In genomic region chr2:207333599-207334308, GRCh38 we compare ENCODE assay signal across 8 cellular contexts.
DNase-seq lines count a peak whose midpoint lies in the region; ATAC-seq, FAIRE-seq and TF ChIP-seq lines count a peak whose summit lies in the region.

No MANE protein-coding gene starts in this region.

- peak overlapping the region; percentile 21 for H3K56ac ChIP-seq in H1 (replicated peaks; ENCODE audit: insufficient read length, low read depth, low read length)

- no peak overlapping the region for H3K4ac ChIP-seq in H1 (replicated peaks; ENCODE audit: insufficient read length, low read depth, low read length)

- H3K4me2 ChIP-seq in PC-9 (peak overlapping the region; percentile 78), H1 (ENCODE audit: insufficient read depth in 1 of 2, low read depth in 2 of 2, low read length in 2 of 2) (peak overlapping the region; percentile 58 to 63), neural progenitor cell (peak overlapping the region; percentile 75)

- H3K14ac ChIP-seq in H1 (ENCODE audit: insufficient read length), result no peak overlapping the region

- H3K23ac ChIP-seq in H1 (ENCODE audit: insufficient read length), result no peak overlapping the region

- ATAC-seq in GM19455 (IDR thresholded peaks at IDR 0.05; ENCODE audit: unreplicated experiment) (no peak), HG02885 (IDR thresholded peaks at IDR 0.05; ENCODE audit: poor library complexity, unreplicated experiment) (no peak)

- H3K23me2 ChIP-seq in H1 (ENCODE audit: low read depth, low read length), result no peaks in the 10 kb centered on the region

- 0 out of 2 replicates have a peak overlapping the region, but pooled peaks have one; percentile 24 for H2AK5ac ChIP-seq in H1 (ENCODE audit: low read depth, low read length)

- no peaks in the 10 kb centered on the region for H3K79me1 ChIP-seq in H1 (ENCODE audit: low read depth, low read length)

- peak overlapping the region; percentile 79; the same call in 1 of the 2 replicates for H2AFZ ChIP-seq in PC-9
- H2AFZ ChIP-seq in H1 (ENCODE audit: low read length), result 0 out of 2 replicates have a peak overlapping the region, but pooled peaks have one; percentile 15
- no peak overlapping the region for H2AFZ ChIP-seq in neural progenitor cell (replicated peaks)

- peak overlapping the region; percentile 18 for H4K5ac ChIP-seq in H1 (ENCODE audit: insufficient read length, low read depth, low read length)

- no TSS peak for BruUV-seq in PC-9 (replicated peaks; lab: Mats Ljungman, UMichigan)

- no peaks in the 10 kb centered on the region for H3K9me2 ChIP-seq in PC-9 (ENCODE audit: insufficient read depth)

- CTCF ChIA-PET in PC-9 (lab: Charles Lee), result no interaction called here
- CTCF ChIA-PET in H1 (lab: Charles Lee; ENCODE audit: partially characterized antibody), result interaction anchor here (0.8 to 1.6 kb wide), 7 partner anchors 10 to 259 kb away, joined by 3 to 4 read pairs (median 3); no protein-coding TSS in a partner anchor

- TF ChIP-seq CTCF in PC-9 (conservative IDR thresholded peaks at IDR 0.05) (no peak), H1 (IDR thresholded peaks at IDR 0.05; ENCODE audit: control extremely low read depth in 1 of 3, insufficient read depth in 1 of 3, low read depth in 1 of 3, low read length in 3 of 3) (no peak), neural progenitor cell (IDR thresholded peaks at IDR 0.05) (no peak)

- peaks cover 25% of the 10 kb centered on the region for H3F3A ChIP-seq in PC-9 (ENCODE audit: insufficient read depth, low read depth)
- H3F3A ChIP-seq in neural progenitor cell (ENCODE audit: low read depth), result peaks cover 7% of the 10 kb centered on the region

- peak overlapping the region; percentile 91 for H3K27ac ChIP-seq in PC-9
- H3K27ac ChIP-seq in H1 (ENCODE audit: low read depth, low read length), result peak overlapping the region; percentile 77
- no peak overlapping the region for H3K27ac ChIP-seq in neural progenitor cell

- H3K27ac Mint-ChIP-seq in neural progenitor cell, result peak overlapping the region; percentile 96

- H3K4me1 ChIP-seq in PC-9 (replicated peaks; ENCODE audit: insufficient read depth) (peaks cover 38% of the 10 kb centered on the region), H1 (replicated peaks in 1 of 4; ENCODE audit: control insufficient read depth in 3 of 4, insufficient read depth in 4 of 4, low read length in 3 of 4) (peaks cover 4 to 20% (median 17%) of the 10 kb centered on the region in 4 experiments; a peak in 6 of 7 replicates), neural progenitor cell (peaks cover 15% of the 10 kb centered on the region)

- H3K27me3 ChIP-seq in PC-9 (ENCODE audit: insufficient read depth, low read depth), result no peaks in the 10 kb centered on the region
- no peaks in the 10 kb centered on the region for H3K27me3 ChIP-seq in H1 (replicated peaks in 1 of 4; ENCODE audit: control insufficient read depth in 3 of 4, extremely low read depth in 1 of 4, insufficient read depth in 3 of 4, low read length in 3 of 4)
- H3K27me3 ChIP-seq in neural progenitor cell, result peaks cover 14% of the 10 kb centered on the region

- no peaks in the 10 kb centered on the region for H3K36me3 Mint-ChIP-seq in neural progenitor cell

- H3K4me3 ChIP-seq in PC-9 (peak overlapping the region; percentile 48; the same call in 1 of the 2 replicates), H1 (ENCODE audit: extremely low read depth in 1 of 4, insufficient read depth in 2 of 4, low read depth in 3 of 4, low read length in 4 of 4) (peak overlapping the region in 1 of 4 experiments; percentile 49; a peak in 2 of 8 replicates), neural progenitor cell (peak overlapping the region; percentile 33)

- H3K4me3 Mint-ChIP-seq in neural progenitor cell, result peak overlapping the region; percentile 25

- peaks cover 57% of the 10 kb centered on the region for H3K4me1 Mint-ChIP-seq in neural progenitor cell

- H3K9ac ChIP-seq in H1 (replicated peaks in 1 of 4; ENCODE audit: extremely low read depth in 1 of 4, low read depth in 3 of 4, low read length in 3 of 4), result peak overlapping the region in 1 of 4 experiments; percentile 39; a peak in 2 of 7 replicates
- H3K9ac ChIP-seq in neural progenitor cell, result no peak overlapping the region

- peak overlapping the region; percentile 91 for H2BK5ac ChIP-seq in H1 (ENCODE audit: low read depth, low read length)

- 68% methylated on average over 6 of the region's 6 CpGs; no CpG with 5 or more reads in 1 of the 2 experiments for WGBS in H1 (ENCODE audit: extremely low coverage in 1 of 2, insufficient coverage in 1 of 2, insufficient read length in 1 of 2, insufficient replicate concordance in 2 of 2, low coverage in 1 of 2, low lambda C conversion rate in 2 of 2, missing lambda C conversion rate in 1 of 2), 2 experiments

- H2BK15ac ChIP-seq in H1 (ENCODE audit: low read length), result no peak overlapping the region

- peaks cover 2% of the 10 kb centered on the region for H3K9me3 Mint-ChIP-seq in neural progenitor cell

- TF ChIP-seq EP300 in H1 (IDR thresholded peaks at IDR 0.05; ENCODE audit: borderline replicate concordance in 1 of 2, low read depth in 2 of 2, low read length in 2 of 2), result no peak

- TF ChIP-seq POLR2A in H1 (IDR thresholded peaks at IDR 0.05; ENCODE audit: control extremely low read depth in 1 of 2, low read depth in 2 of 2, low read length in 2 of 2), result no peak

- no peak for TF ChIP-seq RAD21 in H1 (IDR thresholded peaks at IDR 0.05 in 1 of 2, conservative IDR thresholded peaks at IDR 0.05 in 1 of 2; ENCODE audit: low read depth in 2 of 2, low read length in 2 of 2)

- H4K8ac ChIP-seq in H1 (ENCODE audit: extremely low read depth, insufficient read depth, low read length), result no peak overlapping the region

- H3K36me3 ChIP-seq in PC-9 (ENCODE audit: low read depth), result no peaks in the 10 kb centered on the region
- no peaks in the 10 kb centered on the region for H3K36me3 ChIP-seq in H1 (ENCODE audit: control insufficient read depth in 2 of 4, insufficient read depth in 4 of 4, low read length in 3 of 4)
- no peaks in the 10 kb centered on the region for H3K36me3 ChIP-seq in neural progenitor cell

- FAIRE-seq in H1 (lab: Jason Lieb, UNC), result no peak

- H3K18ac ChIP-seq in H1 (ENCODE audit: extremely low read depth, low read length), result 0 out of 2 replicates have a peak overlapping the region, but pooled peaks have one; percentile 9

- intact Hi-C loops in PC-9 (cut with micrococcal nuclease; ENCODE audit: unreplicated experiment), result loop anchor here (2.0 to 5.0 kb wide), 2 partner anchors 75 to 166 kb away; partner anchors contain the start of gene KLF7

- peak overlapping the region; percentile 17; the same call in 1 of the 2 replicates for H2BK20ac ChIP-seq in H1 (ENCODE audit: low read length)

- H3K9me3 ChIP-seq in PC-9 (ENCODE audit: insufficient read depth, low read depth) (no peaks in the 10 kb centered on the region), H1 (ENCODE audit: insufficient read depth in 2 of 2, low read depth in 1 of 2, low read length in 1 of 2) (no peaks in the 10 kb centered on the region), neural progenitor cell (ENCODE audit: low read depth) (no peaks in the 10 kb centered on the region)

- DNase-seq in ELR (ENCODE audit: low read depth) (peak; percentile 68), PC-9 (no peak), H1 (ENCODE audit: low read depth in 1 of 2, low spot score in 2 of 2) (no peak), neural progenitor cell (ENCODE audit: low spot score) (no peak), GOT3 (lab: John Stamatoyannopoulos, UW) (no peak)
- DNase-seq in stimulated activated CD4-positive, alpha-beta T cell treated with anti-CD3 and anti-CD28 coated beads, Interleukin-4, amount 100 ng/mL, for 4 hours, result no peak

- H3K79me2 ChIP-seq in PC-9 (ENCODE audit: low read depth) (no peaks in the 10 kb centered on the region), H1 (ENCODE audit: control insufficient read depth in 1 of 2, insufficient read depth in 2 of 2, low read length in 2 of 2) (no peaks in the 10 kb centered on the region), neural progenitor cell (ENCODE audit: low read depth) (no peaks in the 10 kb centered on the region)

- H4K91ac ChIP-seq in H1 (replicated peaks; ENCODE audit: insufficient read length, low read length), result peak overlapping the region; percentile 4

- H2BK120ac ChIP-seq in H1 (replicated peaks; ENCODE audit: low read depth, low read length), result peak overlapping the region; percentile 47

- H2BK12ac ChIP-seq in H1 (ENCODE audit: low read depth, low read length), result peak overlapping the region; percentile 0

- POLR2A ChIA-PET in PC-9 (lab: Charles Lee; ENCODE audit: unreplicated experiment), result interaction anchor here (0.5 to 0.6 kb wide), 2 partner anchors 271 to 365 kb away, joined by 4 to 8 read pairs; no protein-coding TSS in a partner anchor
- POLR2A ChIA-PET in H1 (lab: Charles Lee; ENCODE audit: partially characterized antibody), result interaction anchor here (0.8 to 2.4 kb wide), 4 partner anchors 23 to 167 kb away, joined by 3 to 11 read pairs (median 3); partner anchors contain the start of gene KLF7

- no peaks in the 10 kb centered on the region for H4K20me1 ChIP-seq in PC-9 (ENCODE audit: insufficient read depth)
- no peaks in the 10 kb centered on the region for H4K20me1 ChIP-seq in H1 (replicated peaks in 1 of 2; ENCODE audit: control insufficient read depth in 1 of 2, insufficient read depth in 2 of 2, low read length in 2 of 2)
- H4K20me1 ChIP-seq in neural progenitor cell (ENCODE audit: low read depth), result no peaks in the 10 kb centered on the region

- H3K27me3 Mint-ChIP-seq in neural progenitor cell (ENCODE audit: insufficient read depth, low read depth), result peaks cover 3% of the 10 kb centered on the region

TF ChIP-seq in H1, 55 proteins besides CTCF, POLR2A, EP300 and RAD21:
- TF ChIP-seq POU5F1 (IDR thresholded peaks at IDR 0.05; ENCODE audit: low read depth, low read length) (no peak), GTF2F1 (IDR thresholded peaks at IDR 0.05; ENCODE audit: borderline replicate concordance, low read depth, low read length) (no peak), JUN (IDR thresholded peaks at IDR 0.05; ENCODE audit: low read depth, low read length) (no peak), RXRA (IDR thresholded peaks at IDR 0.05; ENCODE audit: insufficient read depth, low read depth, low read length) (no peak), JUND (IDR thresholded peaks at IDR 0.05; ENCODE audit: low read length) (no peak)
